Comparison of ENCODE assay signal across 15 cellular contexts in the genomic region with DNA sequence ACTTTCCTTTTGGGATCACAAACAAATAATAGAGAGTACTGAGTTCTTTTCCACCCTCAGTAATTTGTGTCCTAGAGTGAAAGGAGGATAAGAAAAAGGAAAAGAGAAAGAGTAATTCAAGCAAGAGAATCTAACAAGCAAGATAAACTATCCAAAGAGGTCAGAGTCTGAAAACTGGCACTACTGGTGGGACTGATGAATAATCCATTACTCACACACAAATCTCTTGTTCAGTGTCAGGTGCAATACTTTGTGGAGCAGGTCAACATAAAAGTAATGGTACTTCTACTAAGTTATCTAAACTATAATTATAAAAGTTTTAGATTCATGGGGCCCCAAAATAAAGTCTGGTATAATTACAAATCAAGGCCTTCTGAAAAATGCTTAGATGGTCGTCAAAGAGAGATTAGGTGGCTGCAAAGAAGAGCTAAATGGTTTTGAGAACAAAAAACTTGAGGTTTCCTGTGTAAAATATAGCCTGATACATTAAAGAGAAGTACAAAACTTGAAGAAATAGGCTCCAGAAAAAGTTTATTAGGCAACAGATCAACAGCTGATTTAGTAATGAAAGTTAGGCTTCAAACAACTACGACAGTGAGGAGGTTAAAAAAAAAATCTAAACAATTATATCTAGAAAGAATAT.
DNase-seq lines count a peak whose midpoint lies in the region; ATAC-seq and TF ChIP-seq lines count a peak whose summit lies in the region.
"Had no signal": no experiment of that assay in that cellular context is flagged by ENCODE, and none has a peak within 500 bp of the region (broad histone marks: within the 10 kb centered on the region; RNA-seq: fewer than 3 reads in every experiment).

No MANE protein-coding gene starts in this region.

- H3K4me3 Mint-ChIP-seq in activated naive CD8-positive, alpha-beta T cell treated with anti-CD3 and anti-CD28 coated beads, Interleukin-2, amount 50 U/mL, for 24 hours: no peak overlapping the region

- H4K20me1 ChIP-seq in hepatocyte (ENCODE audit: insufficient read depth, poor library complexity, severe bottlenecking): no peaks in the 10 kb centered on the region

- peak; percentile 43 for ATAC-seq in activated naive CD8-positive, alpha-beta T cell treated with anti-CD3 and anti-CD28 coated beads, Interleukin-2, amount 50 U/mL, for 24 hours
- ATAC-seq: naive thymus-derived CD8-positive, alpha-beta T cell; Panc1 had no signal

- in situ Hi-C loops in ACHN (cut with HindIII; ENCODE audit: low pct_ligation_motif_present, low pct_unique_long_range_greater_than_20kb, low sequenced_read_pairs): no loop called here

- H3K4me1 Mint-ChIP-seq in activated naive CD8-positive, alpha-beta T cell treated with anti-CD3 and anti-CD28 coated beads, Interleukin-2, amount 50 U/mL, for 24 hours: peaks cover 19% of the 10 kb centered on the region

- H3K36me3 Mint-ChIP-seq in activated naive CD8-positive, alpha-beta T cell treated with anti-CD3 and anti-CD28 coated beads, Interleukin-2, amount 50 U/mL, for 24 hours (ENCODE audit: low read depth): peaks cover 3% of the 10 kb centered on the region

- no peaks in the 10 kb centered on the region for H3K4me1 ChIP-seq in HEK293 (ENCODE audit: control insufficient read depth, insufficient read depth, low read length)
- H3K4me1 ChIP-seq in hepatocyte (ENCODE audit: insufficient read depth): peaks cover 15% of the 10 kb centered on the region
- H3K4me1 ChIP-seq: uterus had no signal

- peaks cover 42% of the 10 kb centered on the region for H3K79me2 ChIP-seq in hepatocyte

- POLR2A ChIA-PET in HEK293 (lab: Yijun Ruan, JAX): no interaction called here

- H3K27ac Mint-ChIP-seq in activated naive CD8-positive, alpha-beta T cell treated with anti-CD3 and anti-CD28 coated beads, Interleukin-2, amount 50 U/mL, for 24 hours: no peak overlapping the region

- DNase-seq in ACHN (peak; percentile 57), hepatocyte (ENCODE audit: low spot score) (peak; percentile 34), HuH-7 (ENCODE audit: low spot score) (no peak), GDM1 (lab: John Stamatoyannopoulos, UW) (no peak), NCI-H187 (lab: John Stamatoyannopoulos, UW) (no peak), NCI-H1092 treated with DMSO at 0.1 percent for 48 hours (lab: John Stamatoyannopoulos, UW) (no peak)
- no peak for DNase-seq in activated naive CD8-positive, alpha-beta T cell treated with anti-CD3 and anti-CD28 coated beads, Interleukin-2, amount 50 U/mL, for 24 hours
- DNase-seq: aorta; naive thymus-derived CD8-positive, alpha-beta T cell; NCI-H2081; stimulated activated CD4-positive, alpha-beta T cell treated with anti-CD3 and anti-CD28 coated beads, Interleukin-15, amount 100 ng/mL, for 24 hours; stimulated activated CD8-positive, alpha-beta memory T cell treated with anti-CD3 and anti-CD28 coated beads, Interleukin-4, amount 100 ng/mL, for 48 hours; uterus had no signal

- no peaks in the 10 kb centered on the region for H3K27me3 Mint-ChIP-seq in activated naive CD8-positive, alpha-beta T cell treated with anti-CD3 and anti-CD28 coated beads, Interleukin-2, amount 50 U/mL, for 24 hours
- H3K27me3 Mint-ChIP-seq: naive thymus-derived CD8-positive, alpha-beta T cell had no signal

- H3K9me3 ChIP-seq in HEK293 (ENCODE audit: control insufficient read depth, insufficient read depth, low read depth, low read length): no peaks in the 10 kb centered on the region; the same call in 1 of the 2 replicates
- no peaks in the 10 kb centered on the region for H3K9me3 ChIP-seq in hepatocyte (ENCODE audit: low read depth)
- H3K9me3 ChIP-seq: uterus had no signal

- H3K4me2 ChIP-seq in hepatocyte: peak overlapping the region; percentile 23

- H3K4me3 ChIP-seq in HEK293 (ENCODE audit: low read depth, low read length): no peak overlapping the region
- no peak overlapping the region for H3K4me3 ChIP-seq in hepatocyte
- H3K4me3 ChIP-seq: uterus had no signal

- H2AFZ ChIP-seq in hepatocyte: no peak overlapping the region

- H3K27me3 ChIP-seq in hepatocyte: no peaks in the 10 kb centered on the region
- H3K27me3 ChIP-seq: uterus had no signal

- H3K36me3 ChIP-seq in HEK293 (ENCODE audit: control insufficient read depth in 2 of 2, insufficient read depth in 1 of 2, low read length in 2 of 2): no peaks in the 10 kb centered on the region
- H3K36me3 ChIP-seq in hepatocyte (replicated peaks; ENCODE audit: insufficient read depth, low read depth): no peaks in the 10 kb centered on the region
- H3K36me3 ChIP-seq: uterus had no signal

- TF ChIP-seq CTCF in HEK293 (tag by site-specific recombination; IDR thresholded peaks at IDR 0.05): no peak
- TF ChIP-seq CTCF in hepatocyte (IDR thresholded peaks at IDR 0.05; ENCODE audit: poor library complexity): no peak

- CTCF ChIA-PET in HEK293 (lab: Yijun Ruan, JAX): interaction anchor here (0.8 kb wide), 1 partner anchor 458 kb away, joined by 4 read pairs; no protein-coding TSS in a partner anchor

- WGBS in hepatocyte (ENCODE audit: low lambda C conversion rate, missing lambda C conversion rate): 58% methylated on average over 2 of the region's 2 CpGs

- no peaks in the 10 kb centered on the region for H3K9me2 ChIP-seq in hepatocyte (replicated peaks; ENCODE audit: insufficient read depth)

- no peak overlapping the region for H3K27ac ChIP-seq in HEK293 (ENCODE audit: extremely low read depth, low read depth, low read length)
- peak overlapping the region; percentile 65 for H3K27ac ChIP-seq in hepatocyte
- H3K27ac ChIP-seq: uterus had no signal

- peaks cover 2% of the 10 kb centered on the region for H3K9me3 Mint-ChIP-seq in activated naive CD8-positive, alpha-beta T cell treated with anti-CD3 and anti-CD28 coated beads, Interleukin-2, amount 50 U/mL, for 24 hours

TF ChIP-seq in HEK293, 187 proteins besides CTCF, POLR2A, EP300 and RAD21:
- TF ChIP-seq PRDM1 (tag by site-specific recombination; IDR thresholded peaks at IDR 0.05) (0 out of 2 replicates have a peak, but pooled peaks have one; percentile 11), ZNF138 (tag by site-specific recombination; IDR thresholded peaks at IDR 0.05; ENCODE audit: borderline replicate concordance) (no peak), KLF8 (tag by site-specific recombination; IDR thresholded peaks at IDR 0.05) (no peak), ZNF23 (tag by site-specific recombination; IDR thresholded peaks at IDR 0.05; ENCODE audit: borderline replicate concordance) (no peak)
TF ChIP-seq in HEK293: peak in this region for 1.

Comparison
In these comparisons a context has a peak if more than half of its experiments do, and no peak if none do; other contexts are left out.
1. DNase-seq: peak in ACHN (single experiment) and hepatocyte (single experiment); none in activated naive CD8-positive, alpha-beta T cell treated with anti-CD3 and anti-CD28 coated beads, Interleukin-2, amount 50 U/mL, for 24 hours (single experiment), HuH-7 (single experiment), GDM1 (single experiment), NCI-H187 (0 of 2) and NCI-H1092 treated with DMSO at 0.1 percent for 48 hours (single experiment).